14 cellular contexts compared by ENCODE assay signal in the genomic region with DNA sequence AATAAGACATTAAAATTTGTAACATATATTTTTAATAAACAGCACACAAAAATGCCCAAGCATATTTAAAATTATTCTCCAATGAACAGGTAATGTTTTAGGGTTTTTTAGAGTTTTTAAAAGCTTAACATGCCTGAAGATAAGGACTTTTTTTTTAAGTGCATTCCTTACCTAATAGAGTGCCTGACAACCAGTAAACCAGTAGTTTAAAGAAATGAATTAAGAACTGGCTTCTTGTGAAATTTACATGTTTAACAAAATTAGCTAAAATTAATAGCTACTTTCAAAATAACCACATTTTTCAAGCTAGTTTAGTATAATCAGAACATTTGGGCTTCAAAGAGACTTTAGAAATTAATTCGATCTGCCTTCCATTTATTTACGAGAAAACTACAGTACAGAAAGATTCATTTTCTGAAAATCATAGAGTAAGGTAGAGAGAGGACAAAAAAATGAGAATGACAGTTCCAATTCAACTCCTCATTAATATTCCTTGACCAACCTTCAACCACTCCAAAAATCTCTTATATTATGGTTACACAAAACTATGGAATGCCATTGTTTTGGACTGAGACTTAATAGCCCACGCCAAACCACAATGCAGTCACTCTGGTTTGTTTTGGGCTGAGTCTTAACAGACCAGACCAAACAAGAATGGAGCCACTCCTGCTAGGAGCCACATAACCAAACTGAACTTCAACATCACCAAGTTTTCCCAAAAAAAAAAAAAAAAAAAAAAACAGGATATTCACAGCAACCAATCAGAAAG. TPM values are rescaled to one million over a fixed set of nuclear protein-coding genes. Genes with fewer than 3 reads are reported as not detected.
DNase-seq lines count a peak whose midpoint lies in the region; ATAC-seq and TF ChIP-seq lines count a peak whose summit lies in the region.
"Had no signal": no experiment of that assay in that cellular context is flagged by ENCODE, and none has a peak within 500 bp of the region (broad histone marks: within the 10 kb centered on the region; RNA-seq: fewer than 3 reads in every experiment).

No MANE protein-coding gene starts in this region.

- peak; percentile 37 for DNase-seq in AG09309 (ENCODE audit: low read depth)
- peak; percentile 81 for DNase-seq in HFFc6
- peak; percentile 78 for DNase-seq in astrocyte of the spinal cord (ENCODE audit: low read depth, low spot score)
- peak; percentile 37 for DNase-seq in kidney glomerular epithelial cell (lab: John Stamatoyannopoulos, UW)
- no peak for DNase-seq in naive thymus-derived CD4-positive, alpha-beta T cell
- DNase-seq in stimulated activated CD4-positive, alpha-beta T cell treated with anti-CD3 and anti-CD28 coated beads, Interleukin-1b, Interleukin-23, amount 100 ng/mL, for 48 hours, result no peak
- DNase-seq in SW 1271 (lab: John Stamatoyannopoulos, UW), result no peak
- DNase-seq in HAP-1 (ENCODE audit: low spot score in 2 of 2), result no peak
- DNase-seq: activated gamma-delta T cell treated with Interleukin-2 at 50 U/mL for 16 hours, caudate nucleus, mesendoderm, occipital lobe, WERI-Rb-1 had no signal

- no peaks in the 10 kb centered on the region for H3K27me3 ChIP-seq in naive thymus-derived CD4-positive, alpha-beta T cell (ENCODE audit: control insufficient read depth in 2 of 2, insufficient read depth in 2 of 2, low read length in 2 of 2)
- H3K27me3 ChIP-seq in HAP-1 (ENCODE audit: low read depth), result no peaks in the 10 kb centered on the region

- H3K4me1 Mint-ChIP-seq in HFFc6 (ENCODE audit: low read depth), result peaks cover 29% of the 10 kb centered on the region
- peaks cover 10 to 82% (median 67%) of the 10 kb centered on the region in 7 donors for H3K4me1 Mint-ChIP-seq in naive thymus-derived CD4-positive, alpha-beta T cell

- no peak overlapping the region for H3K4me3 ChIP-seq in AG09309 (ENCODE audit: control insufficient read depth, low read depth, low read length)
- H3K4me3 ChIP-seq in astrocyte of the spinal cord (ENCODE audit: low read depth, low read length), result no peak overlapping the region
- H3K4me3 ChIP-seq in naive thymus-derived CD4-positive, alpha-beta T cell (ENCODE audit: low read length), result no peak overlapping the region
- H3K4me3 ChIP-seq in HAP-1, result no peak overlapping the region

- H3K27me3 Mint-ChIP-seq in HFFc6 (ENCODE audit: insufficient read depth), result no peaks in the 10 kb centered on the region
- no peaks in the 10 kb centered on the region for H3K27me3 Mint-ChIP-seq in naive thymus-derived CD4-positive, alpha-beta T cell

- POLR2A ChIA-PET in naive thymus-derived CD4-positive, alpha-beta T cell (lab: Charles Lee), result interaction anchor here (1.1 kb wide), 1 partner anchor 9 kb away, joined by 4 read pairs; no protein-coding TSS in a partner anchor

- H3K27ac Mint-ChIP-seq in HFFc6, result peak overlapping the region; percentile 66
- H3K27ac Mint-ChIP-seq in naive thymus-derived CD4-positive, alpha-beta T cell, result peak overlapping the region in 3 of 9 donors; percentile 8 to 68 (median 60)

- no peaks in the 10 kb centered on the region for H3K9me3 Mint-ChIP-seq in HFFc6
- peaks cover 0 to 2% (median 0%) of the 10 kb centered on the region in 11 donors for H3K9me3 Mint-ChIP-seq in naive thymus-derived CD4-positive, alpha-beta T cell

- in situ Hi-C loops in astrocyte of the spinal cord (cut with HindIII; ENCODE audit: low sequenced_read_pairs), result no loop called here
- in situ Hi-C loops in HAP-1 (cut with MboI; ENCODE audit: low sequenced_read_pairs), result no loop called here

- no peak overlapping the region for H3K27ac ChIP-seq in naive thymus-derived CD4-positive, alpha-beta T cell (ENCODE audit: low read depth, low read length)
- H3K27ac ChIP-seq: WERI-Rb-1 had no signal

- intact Hi-C loops in naive thymus-derived CD4-positive, alpha-beta T cell (cut with micrococcal nuclease), result no loop called here

- H3K9me3 ChIP-seq in naive thymus-derived CD4-positive, alpha-beta T cell (ENCODE audit: control insufficient read depth in 2 of 3, low read length in 3 of 3), result no peaks in the 10 kb centered on the region
- H3K9me3 ChIP-seq in HAP-1, result no peaks in the 10 kb centered on the region

- H3K4me1 ChIP-seq in naive thymus-derived CD4-positive, alpha-beta T cell (ENCODE audit: control insufficient read depth in 2 of 2, insufficient read depth in 2 of 2, low read length in 2 of 2), result peaks cover 0 to 8% of the 10 kb centered on the region in 2 donors
- no peaks in the 10 kb centered on the region for H3K4me1 ChIP-seq in HAP-1

- no peaks in the 10 kb centered on the region for H3K36me3 ChIP-seq in naive thymus-derived CD4-positive, alpha-beta T cell (ENCODE audit: control insufficient read depth in 2 of 3, insufficient read depth in 3 of 3, low read length in 3 of 3)
- no peaks in the 10 kb centered on the region for H3K36me3 ChIP-seq in HAP-1 (replicated peaks)
- H3K36me3 ChIP-seq: WERI-Rb-1 had no signal

- H3K4me3 Mint-ChIP-seq in HFFc6, result no peak overlapping the region
- peak overlapping the region in 1 of 10 donors; percentile 41 for H3K4me3 Mint-ChIP-seq in naive thymus-derived CD4-positive, alpha-beta T cell

- CTCF ChIA-PET in naive thymus-derived CD4-positive, alpha-beta T cell (lab: Charles Lee), result interaction anchor here (0.7 to 1.1 kb wide), 2 partner anchors 9 to 324 kb away, joined by 3 to 4 read pairs; no protein-coding TSS in a partner anchor

- no peak for TF ChIP-seq CTCF in AG09309 (IDR thresholded peaks at IDR 0.05; ENCODE audit: control insufficient read depth, insufficient read depth, low read depth, low read length, missing control alignments)
- no peak for TF ChIP-seq CTCF in HFFc6 (IDR thresholded peaks at IDR 0.05)
- no peak for TF ChIP-seq CTCF in astrocyte of the spinal cord (IDR thresholded peaks at IDR 0.05; ENCODE audit: low read depth, low read length)

- H3K36me3 Mint-ChIP-seq in HFFc6 (ENCODE audit: low read depth), result no peaks in the 10 kb centered on the region
- peaks cover 0 to 25% (median 13%) of the 10 kb centered on the region in 5 donors for H3K36me3 Mint-ChIP-seq in naive thymus-derived CD4-positive, alpha-beta T cell

- no peak for ATAC-seq in naive thymus-derived CD4-positive, alpha-beta T cell

RNA-seq across cellular contexts. Expression of a gene that starts 5.7 kb away (rescaled TPM):
- not detected for total RNA-seq in HFFc6 (2021; fragmentation: NEBNext Ultra II Directional; extraction: Animal tissue kit (Norgen Biotek cat#: 25700))
- under 1 TPM in 3 of 5 experiments, not detected in 2; 0.19 to 0.22 (median 0.20) TPM for total RNA-seq in naive thymus-derived CD4-positive, alpha-beta T cell
- under 1 TPM; 0.09 to 0.34 TPM for polyA plus RNA-seq in naive thymus-derived CD4-positive, alpha-beta T cell
- total RNA-seq: activated CD8-positive, alpha-beta memory T cell treated with anti-CD3 and anti-CD28 coated beads for 36 hours had no signal

Comparison
In these comparisons a context has a peak if more than half of its experiments do, and no peak if none do; other contexts are left out.
1. DNase-seq: peak in AG09309 (single experiment), HFFc6 (single experiment), astrocyte of the spinal cord (single experiment) and kidney glomerular epithelial cell (single experiment); none in naive thymus-derived CD4-positive, alpha-beta T cell (0 of 9), stimulated activated CD4-positive, alpha-beta T cell treated with anti-CD3 and anti-CD28 coated beads, Interleukin-1b, Interleukin-23, amount 100 ng/mL, for 48 hours (single experiment), SW 1271 (0 of 2) and HAP-1 (0 of 2).